Comparison of ENCODE assay signal across 2 cellular contexts in genomic region chr7:100504887-100505611, GRCh38.
A peak's percentile ranks its signal among the peaks of the same experiment; 100 is the strongest.
TF ChIP-seq lines count a peak whose summit lies in the region.

No MANE protein-coding gene starts in this region.

TF ChIP-seq in HepG2, 621 proteins besides CTCF, POLR2A, EP300 and RAD21:
- TF ChIP-seq CENPBD1 (CRISPR knock-in tag; IDR thresholded peaks at IDR 0.05; ENCODE audit: borderline replicate concordance, low read depth) = no peak
- TF ChIP-seq ZNF768 (CRISPR knock-in tag; IDR thresholded peaks at IDR 0.05) = peak; percentile 85; the same call in 1 of the 2 replicates

TF ChIP-seq in GM12878, 131 proteins besides CTCF, POLR2A, EP300 and RAD21:
- TF ChIP-seq MLLT1 (IDR thresholded peaks at IDR 0.05) = 0 out of 2 replicates have a peak, but pooled peaks have one; percentile 47
- TF ChIP-seq MAX (IDR thresholded peaks at IDR 0.05; ENCODE audit: low read depth, low read length) = no peak
- TF ChIP-seq SRF (IDR thresholded peaks at IDR 0.05; ENCODE audit: low read depth in 2 of 2, low read length in 2 of 2) = 0 out of 4 replicates have a peak, but pooled peaks of 1 of the 2 experiments have one; percentile 24
- TF ChIP-seq ZBTB11 (CRISPR knock-in tag; IDR thresholded peaks at IDR 0.05) = no peak
